Comparison of ENCODE assay signal across 1 cellular context in the genomic region with DNA sequence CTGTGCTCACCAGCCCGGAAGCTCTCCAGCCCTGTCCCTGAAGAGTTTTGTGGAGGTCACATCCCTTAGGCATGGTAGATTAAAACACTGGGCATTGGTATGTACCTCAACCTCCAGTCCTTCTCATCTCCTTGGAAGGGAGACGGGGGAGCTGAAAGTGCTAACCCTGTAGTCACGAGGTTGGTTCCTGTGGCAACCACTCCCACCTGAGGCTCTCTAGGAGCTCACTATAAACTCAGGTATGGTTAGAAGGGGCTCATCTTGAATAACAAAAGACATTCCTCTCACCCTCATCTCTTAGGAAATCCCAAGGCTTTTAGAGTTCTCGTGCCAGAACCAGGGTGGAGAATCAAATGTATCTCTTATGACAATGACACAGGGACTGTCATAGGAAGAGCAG.
TF ChIP-seq lines count a peak whose summit lies in the region.

No MANE protein-coding gene starts in this region.

TF ChIP-seq in WTC11, 78 proteins besides CTCF, POLR2A, EP300 and RAD21 (continued from another document):
- TF ChIP-seq FOXJ3 (CRISPR knock-in tag; IDR thresholded peaks at IDR 0.05; ENCODE audit: borderline replicate concordance) (no peak), ZNF396 (CRISPR knock-in tag; IDR thresholded peaks at IDR 0.05; ENCODE audit: borderline replicate concordance) (no peak), ETV6 (CRISPR knock-in tag; IDR thresholded peaks at IDR 0.05) (no peak), TEAD4 (CRISPR knock-in tag; IDR thresholded peaks at IDR 0.05) (no peak), SOX15 (CRISPR knock-in tag; IDR thresholded peaks at IDR 0.05) (no peak), ELF4 (CRISPR knock-in tag; IDR thresholded peaks at IDR 0.05; ENCODE audit: low read depth) (no peak), NR3C1 (CRISPR knock-in tag; conservative IDR thresholded peaks at IDR 0.05; ENCODE audit: low read depth) (no peak), HMGXB4 (CRISPR knock-in tag; IDR thresholded peaks at IDR 0.05) (no peak), ATF6 (CRISPR knock-in tag; IDR thresholded peaks at IDR 0.05) (no peak), RORB (CRISPR knock-in tag; IDR thresholded peaks at IDR 0.05) (no peak), JAZF1 (CRISPR knock-in tag; IDR thresholded peaks at IDR 0.05) (no peak), ZNF232 (CRISPR knock-in tag; IDR thresholded peaks at IDR 0.05) (no peak), JUN (CRISPR knock-in tag; IDR thresholded peaks at IDR 0.05) (no peak)
- TF ChIP-seq, protein P1, sequence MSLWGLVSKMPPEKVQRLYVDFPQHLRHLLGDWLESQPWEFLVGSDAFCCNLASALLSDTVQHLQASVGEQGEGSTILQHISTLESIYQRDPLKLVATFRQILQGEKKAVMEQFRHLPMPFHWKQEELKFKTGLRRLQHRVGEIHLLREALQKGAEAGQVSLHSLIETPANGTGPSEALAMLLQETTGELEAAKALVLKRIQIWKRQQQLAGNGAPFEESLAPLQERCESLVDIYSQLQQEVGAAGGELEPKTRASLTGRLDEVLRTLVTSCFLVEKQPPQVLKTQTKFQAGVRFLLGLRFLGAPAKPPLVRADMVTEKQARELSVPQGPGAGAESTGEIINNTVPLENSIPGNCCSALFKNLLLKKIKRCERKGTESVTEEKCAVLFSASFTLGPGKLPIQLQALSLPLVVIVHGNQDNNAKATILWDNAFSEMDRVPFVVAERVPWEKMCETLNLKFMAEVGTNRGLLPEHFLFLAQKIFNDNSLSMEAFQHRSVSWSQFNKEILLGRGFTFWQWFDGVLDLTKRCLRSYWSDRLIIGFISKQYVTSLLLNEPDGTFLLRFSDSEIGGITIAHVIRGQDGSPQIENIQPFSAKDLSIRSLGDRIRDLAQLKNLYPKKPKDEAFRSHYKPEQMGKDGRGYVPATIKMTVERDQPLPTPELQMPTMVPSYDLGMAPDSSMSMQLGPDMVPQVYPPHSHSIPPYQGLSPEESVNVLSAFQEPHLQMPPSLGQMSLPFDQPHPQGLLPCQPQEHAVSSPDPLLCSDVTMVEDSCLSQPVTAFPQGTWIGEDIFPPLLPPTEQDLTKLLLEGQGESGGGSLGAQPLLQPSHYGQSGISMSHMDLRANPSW (CRISPR knock-in tag; conservative IDR thresholded peaks at IDR 0.05; ENCODE audit: low read depth): no peak
- TF ChIP-seq, protein P2, sequence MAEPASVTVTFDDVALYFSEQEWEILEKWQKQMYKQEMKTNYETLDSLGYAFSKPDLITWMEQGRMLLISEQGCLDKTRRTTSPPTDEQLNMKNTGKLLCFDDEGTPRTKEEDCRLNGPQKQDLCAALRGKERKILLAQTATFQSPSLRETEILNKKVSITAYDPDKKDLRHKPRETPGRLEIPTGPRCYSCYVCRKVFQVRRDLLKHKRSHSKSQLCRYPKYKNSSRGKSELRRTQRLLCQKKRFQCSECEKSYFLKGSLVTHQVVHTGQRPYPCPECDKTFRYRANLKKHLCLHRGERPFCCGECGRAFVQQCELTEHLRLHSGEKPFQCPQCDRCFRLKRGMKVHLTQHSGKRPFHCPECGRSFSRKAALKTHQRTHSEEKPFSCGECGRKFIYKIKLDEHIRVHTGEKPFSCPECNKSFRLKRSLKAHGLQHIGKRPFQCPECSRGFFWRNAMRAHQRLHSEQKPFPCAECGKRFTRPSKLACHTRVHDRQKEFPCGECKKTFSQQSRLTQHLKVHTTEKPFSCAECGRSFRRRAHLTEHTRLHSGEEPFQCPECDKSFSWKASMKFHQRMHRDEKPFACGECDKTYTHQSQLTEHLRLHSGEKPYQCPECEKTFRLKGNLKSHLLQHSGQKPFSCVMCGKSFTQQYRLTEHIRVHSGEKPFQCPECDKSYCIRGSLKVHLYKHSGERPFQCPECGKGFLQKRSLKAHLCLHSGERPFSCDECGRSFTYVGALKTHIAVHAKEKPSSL (CRISPR knock-in tag; conservative IDR thresholded peaks at IDR 0.05): no peak
- TF ChIP-seq, protein P3, sequence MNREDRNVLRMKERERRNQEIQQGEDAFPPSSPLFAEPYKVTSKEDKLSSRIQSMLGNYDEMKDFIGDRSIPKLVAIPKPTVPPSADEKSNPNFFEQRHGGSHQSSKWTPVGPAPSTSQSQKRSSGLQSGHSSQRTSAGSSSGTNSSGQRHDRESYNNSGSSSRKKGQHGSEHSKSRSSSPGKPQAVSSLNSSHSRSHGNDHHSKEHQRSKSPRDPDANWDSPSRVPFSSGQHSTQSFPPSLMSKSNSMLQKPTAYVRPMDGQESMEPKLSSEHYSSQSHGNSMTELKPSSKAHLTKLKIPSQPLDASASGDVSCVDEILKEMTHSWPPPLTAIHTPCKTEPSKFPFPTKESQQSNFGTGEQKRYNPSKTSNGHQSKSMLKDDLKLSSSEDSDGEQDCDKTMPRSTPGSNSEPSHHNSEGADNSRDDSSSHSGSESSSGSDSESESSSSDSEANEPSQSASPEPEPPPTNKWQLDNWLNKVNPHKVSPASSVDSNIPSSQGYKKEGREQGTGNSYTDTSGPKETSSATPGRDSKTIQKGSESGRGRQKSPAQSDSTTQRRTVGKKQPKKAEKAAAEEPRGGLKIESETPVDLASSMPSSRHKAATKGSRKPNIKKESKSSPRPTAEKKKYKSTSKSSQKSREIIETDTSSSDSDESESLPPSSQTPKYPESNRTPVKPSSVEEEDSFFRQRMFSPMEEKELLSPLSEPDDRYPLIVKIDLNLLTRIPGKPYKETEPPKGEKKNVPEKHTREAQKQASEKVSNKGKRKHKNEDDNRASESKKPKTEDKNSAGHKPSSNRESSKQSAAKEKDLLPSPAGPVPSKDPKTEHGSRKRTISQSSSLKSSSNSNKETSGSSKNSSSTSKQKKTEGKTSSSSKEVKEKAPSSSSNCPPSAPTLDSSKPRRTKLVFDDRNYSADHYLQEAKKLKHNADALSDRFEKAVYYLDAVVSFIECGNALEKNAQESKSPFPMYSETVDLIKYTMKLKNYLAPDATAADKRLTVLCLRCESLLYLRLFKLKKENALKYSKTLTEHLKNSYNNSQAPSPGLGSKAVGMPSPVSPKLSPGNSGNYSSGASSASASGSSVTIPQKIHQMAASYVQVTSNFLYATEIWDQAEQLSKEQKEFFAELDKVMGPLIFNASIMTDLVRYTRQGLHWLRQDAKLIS (CRISPR knock-in tag; IDR thresholded peaks at IDR 0.05; ENCODE audit: borderline replicate concordance): no peak
- TF ChIP-seq, protein P4, sequence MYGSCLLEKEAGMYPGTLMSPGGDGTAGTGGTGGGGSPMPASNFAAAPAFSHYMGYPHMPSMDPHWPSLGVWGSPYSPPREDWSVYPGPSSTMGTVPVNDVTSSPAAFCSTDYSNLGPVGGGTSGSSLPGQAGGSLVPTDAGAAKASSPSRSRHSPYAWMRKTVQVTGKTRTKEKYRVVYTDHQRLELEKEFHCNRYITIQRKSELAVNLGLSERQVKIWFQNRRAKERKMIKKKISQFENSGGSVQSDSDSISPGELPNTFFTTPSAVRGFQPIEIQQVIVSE (CRISPR knock-in tag; IDR thresholded peaks at IDR 0.05; ENCODE audit: borderline replicate concordance): no peak
